ENCODE assay signal across 28 cellular contexts in genomic region chr2:45754087-45755015, GRCh38.
A peak's percentile ranks its signal among the peaks of the same experiment; 100 is the strongest.
DNase-seq lines count a peak whose midpoint lies in the region; ATAC-seq and TF ChIP-seq lines count a peak whose summit lies in the region.
"Had no signal": no experiment of that assay in that cellular context is flagged by ENCODE, and none has a peak within 500 bp of the region (broad histone marks: within the 10 kb centered on the region; RNA-seq: fewer than 3 reads in every experiment).

No MANE protein-coding gene starts in this region.

- DNase-seq in NCI-H2029 (lab: John Stamatoyannopoulos, UW), result peak; percentile 19
- no peak for DNase-seq in NCI-H2029 treated with DMSO at 0.1 percent for 48 hours (lab: John Stamatoyannopoulos, UW)
- peak; percentile 50 for DNase-seq in NCI-H446 treated with DMSO at 0.1 percent for 48 hours (lab: John Stamatoyannopoulos, UW)
- no peak for DNase-seq in hepatocyte (ENCODE audit: low spot score)
- no peak for DNase-seq in type B pancreatic cell (ENCODE audit: extremely low spot score, unreplicated experiment)
- DNase-seq in glomerular visceral epithelial cell (ENCODE audit: extremely low spot score), result no peak
- DNase-seq in RKO (ENCODE audit: low spot score), result no peak
- DNase-seq: 8988T; activated CD4-positive, alpha-beta T cell treated with anti-CD3 and anti-CD28 coated beads, Interleukin-2, amount 10 ng/mL, durations not matched to agents 24 days and 14 days; activated CD8-positive, alpha-beta memory T cell treated with anti-CD3 and anti-CD28 coated beads, Interleukin-2, amount 10 ng/mL, durations not matched to agents 7 days and 5 days; activated naive CD4-positive, alpha-beta T cell treated with Interleukin-2 at 50 U/mL for 16 hours; activated T-cell treated with anti-CD3 and anti-CD28 coated beads, Interleukin-2, amount 50 U/mL, for 72 hours; CD8-positive, alpha-beta memory T cell; cortex of kidney; esophagus squamous epithelium; H9; islet precursor cell; NCI-H1105 treated with DMSO at 0.1 percent for 48 hours; NCI-H69; nephron progenitor cell; sigmoid colon; stimulated activated CD4-positive, alpha-beta T cell treated with anti-CD3 and anti-CD28 coated beads, Interleukin-15, amount 100 ng/mL, for 24 hours; T-helper 2 cell; tibial artery had no signal

- H3K27ac ChIP-seq in hepatocyte, result peak overlapping the region; percentile 9
- H3K27ac ChIP-seq: tibial artery had no signal

- no peaks in the 10 kb centered on the region for H3K9me3 ChIP-seq in hepatocyte (ENCODE audit: low read depth)
- H3K9me3 ChIP-seq: esophagus squamous epithelium, gastroesophageal sphincter, sigmoid colon, tibial artery had no signal

- no peak overlapping the region for H2AFZ ChIP-seq in hepatocyte

- WGBS in hepatocyte (ENCODE audit: low lambda C conversion rate, missing lambda C conversion rate), result 78% methylated on average over 12 of the region's 12 CpGs

- H3K27me3 ChIP-seq in hepatocyte, result no peaks in the 10 kb centered on the region
- H3K27me3 ChIP-seq: esophagus squamous epithelium, gastroesophageal sphincter, sigmoid colon, tibial artery had no signal

- peaks cover 1% of the 10 kb centered on the region for H3K27me3 Mint-ChIP-seq in type B pancreatic cell
- H3K27me3 Mint-ChIP-seq: activated CD4-positive, alpha-beta T cell treated with anti-CD3 and anti-CD28 coated beads, Interleukin-2, amount 10 ng/mL, durations not matched to agents 24 days and 14 days; activated CD8-positive, alpha-beta memory T cell treated with anti-CD3 and anti-CD28 coated beads, Interleukin-2, amount 10 ng/mL, durations not matched to agents 7 days and 5 days; CD8-positive, alpha-beta memory T cell; IgD-negative memory B cell; stimulated activated naive CD8-positive, alpha-beta T cell treated with anti-CD3 and anti-CD28 coated beads, Interleukin-15, Interleukin-2, amounts not matched to agents 100 ng/mL and 50 ng/mL, for 24 hours had no signal

- no peak overlapping the region for H3K4me3 Mint-ChIP-seq in type B pancreatic cell
- H3K4me3 Mint-ChIP-seq: activated CD4-positive, alpha-beta T cell treated with anti-CD3 and anti-CD28 coated beads, Interleukin-2, amount 10 ng/mL, durations not matched to agents 24 days and 14 days; activated CD8-positive, alpha-beta memory T cell treated with anti-CD3 and anti-CD28 coated beads, Interleukin-2, amount 10 ng/mL, durations not matched to agents 7 days and 5 days; activated T-cell treated with anti-CD3 and anti-CD28 coated beads, Interleukin-2, amount 50 U/mL, for 72 hours; CD8-positive, alpha-beta memory T cell; H9; nephron progenitor cell; stimulated activated naive CD8-positive, alpha-beta T cell treated with anti-CD3 and anti-CD28 coated beads, Interleukin-15, Interleukin-2, amounts not matched to agents 100 ng/mL and 50 ng/mL, for 24 hours had no signal

- H4K20me1 ChIP-seq in hepatocyte (ENCODE audit: insufficient read depth, poor library complexity, severe bottlenecking), result no peaks in the 10 kb centered on the region

- H3K36me3 Mint-ChIP-seq in type B pancreatic cell, result no peaks in the 10 kb centered on the region

- H3K9me3 Mint-ChIP-seq in type B pancreatic cell, result no peaks in the 10 kb centered on the region
- H3K9me3 Mint-ChIP-seq: activated CD4-positive, alpha-beta T cell treated with anti-CD3 and anti-CD28 coated beads, Interleukin-2, amount 10 ng/mL, durations not matched to agents 24 days and 14 days; activated T-cell treated with anti-CD3 and anti-CD28 coated beads, Interleukin-2, amount 50 U/mL, for 72 hours; CD8-positive, alpha-beta memory T cell; H9; nephron progenitor cell; stimulated activated naive CD8-positive, alpha-beta T cell treated with anti-CD3 and anti-CD28 coated beads, Interleukin-15, Interleukin-2, amounts not matched to agents 100 ng/mL and 50 ng/mL, for 24 hours had no signal

- H3K27ac Mint-ChIP-seq in type B pancreatic cell, result peak overlapping the region; percentile 17
- H3K27ac Mint-ChIP-seq: activated CD4-positive, alpha-beta T cell treated with anti-CD3 and anti-CD28 coated beads, Interleukin-2, amount 10 ng/mL, durations not matched to agents 24 days and 14 days; activated CD8-positive, alpha-beta memory T cell treated with anti-CD3 and anti-CD28 coated beads, Interleukin-2, amount 10 ng/mL, durations not matched to agents 7 days and 5 days; activated T-cell treated with anti-CD3 and anti-CD28 coated beads, Interleukin-2, amount 50 U/mL, for 72 hours; H9; nephron progenitor cell; stimulated activated naive CD8-positive, alpha-beta T cell treated with anti-CD3 and anti-CD28 coated beads, Interleukin-15, Interleukin-2, amounts not matched to agents 100 ng/mL and 50 ng/mL, for 24 hours had no signal

- H3K9me2 ChIP-seq in hepatocyte (replicated peaks; ENCODE audit: insufficient read depth), result no peaks in the 10 kb centered on the region

- peak overlapping the region; percentile 31 for H3K4me2 ChIP-seq in hepatocyte

- H3K4me3 ChIP-seq in hepatocyte, result no peak overlapping the region
- H3K4me3 ChIP-seq: esophagus squamous epithelium, gastroesophageal sphincter, sigmoid colon, tibial artery had no signal

- peaks cover 5% of the 10 kb centered on the region for H3K79me2 ChIP-seq in hepatocyte

- H3K36me3 ChIP-seq in hepatocyte (replicated peaks; ENCODE audit: insufficient read depth, low read depth), result no peaks in the 10 kb centered on the region
- H3K36me3 ChIP-seq: esophagus squamous epithelium, gastroesophageal sphincter, sigmoid colon, tibial artery had no signal

- TF ChIP-seq CTCF in hepatocyte (IDR thresholded peaks at IDR 0.05; ENCODE audit: poor library complexity) (no peak), type B pancreatic cell (conservative IDR thresholded peaks at IDR 0.05) (no peak)

- peaks cover 18% of the 10 kb centered on the region for H3K4me1 ChIP-seq in hepatocyte (ENCODE audit: insufficient read depth)
- H3K4me1 ChIP-seq: tibial artery had no signal

- H3K4me1 Mint-ChIP-seq in type B pancreatic cell (ENCODE audit: unreplicated experiment), result peaks cover 32% of the 10 kb centered on the region

- no peak for ATAC-seq in GM21381 (IDR thresholded peaks at IDR 0.05; ENCODE audit: unreplicated experiment)
- ATAC-seq: activated CD8-positive, alpha-beta memory T cell treated with anti-CD3 and anti-CD28 coated beads, Interleukin-2, amount 10 ng/mL, durations not matched to agents 7 days and 5 days; activated T-cell treated with anti-CD3 and anti-CD28 coated beads, Interleukin-2, amount 50 U/mL, for 72 hours; gastroesophageal sphincter had no signal

Comparison
In these comparisons a context has a peak if more than half of its experiments do, and no peak if none do; other contexts are left out.
1. DNase-seq: peak in NCI-H2029 (single experiment) and NCI-H446 treated with DMSO at 0.1 percent for 48 hours (single experiment); none in NCI-H2029 treated with DMSO at 0.1 percent for 48 hours (single experiment), hepatocyte (single experiment), type B pancreatic cell (single experiment), glomerular visceral epithelial cell (single experiment) and RKO (single experiment).